ENCODE assay signal across 8 cellular contexts in genomic region chrX:100731441-100732281, GRCh38. TPM values are rescaled to one million over a fixed set of nuclear protein-coding genes. Genes with fewer than 3 reads are reported as not detected.
DNase-seq lines count a peak whose midpoint lies in the region; FAIRE-seq and TF ChIP-seq lines count a peak whose summit lies in the region.

Gene SYTL4 (minus strand): TSS chrX:100732121. CDS start chrX:100702037, 30,084 bp downstream.

- H3K27ac ChIP-seq in liver (ENCODE audit: low read depth in 1 of 2, low read length in 2 of 2) (peak within 1 kb of the TSS; percentile 36 to 70), thyroid gland (peak within 1 kb of the TSS in 2 of 3 donors; percentile 44 to 56)

- peak in 1 of 2 donors; percentile 20 for TF ChIP-seq POLR2A in thyroid gland (IDR thresholded peaks at IDR 0.05)

- H3K36me3 ChIP-seq in liver (ENCODE audit: control insufficient read depth in 4 of 4, insufficient read depth in 3 of 4, low read depth in 1 of 4, low read length in 3 of 4) (no peaks in the 10 kb centered on the region), thyroid gland (no peaks in the 10 kb centered on the region)

- peak within 1 kb of the TSS; percentile 54 for H3K9ac ChIP-seq in liver (ENCODE audit: low read depth in 1 of 2, low read length in 2 of 2)

- intact Hi-C loops in thyroid gland (cut with DNase I), result no loop called here

- H3K27me3 ChIP-seq in liver (ENCODE audit: control insufficient read depth in 4 of 4, insufficient read depth in 4 of 4, low read length in 3 of 4), result no peaks in the 10 kb centered on the region
- H3K27me3 ChIP-seq in thyroid gland, result no peaks in the 10 kb centered on the region

- no peak for TF ChIP-seq RAD21 in liver (IDR thresholded peaks at IDR 0.05)

- H3K4me1 ChIP-seq in liver (ENCODE audit: control insufficient read depth in 4 of 4, insufficient read depth in 4 of 4, low read length in 3 of 4) (peaks cover 0 to 15% (median 8%) of the 10 kb centered on the region in 4 donors), thyroid gland (peaks cover 0 to 8% of the 10 kb centered on the region in 2 donors)

- CTCF ChIA-PET in AG04449 (lab: Yijun Ruan, JAX), result interaction anchor here (5.2 kb wide), 1 partner anchor 37 kb away, joined by 24 read pairs; no protein-coding TSS in a partner anchor

- H3K4me3 ChIP-seq in AG04449 (ENCODE audit: low read depth, low read length), result peak within 1 kb of the TSS; percentile 70
- peak within 1 kb of the TSS; percentile 75 for H3K4me3 ChIP-seq in choroid plexus epithelial cell (ENCODE audit: low read depth, low read length)
- peak within 1 kb of the TSS; percentile 72 to 88 (median 87) for H3K4me3 ChIP-seq in liver (ENCODE audit: low read depth in 1 of 3, low read length in 3 of 3)
- peak within 1 kb of the TSS; percentile 47 to 65 (median 47) for H3K4me3 ChIP-seq in thyroid gland (replicated peaks in 1 of 3)

- DNase-seq in AG04449 (ENCODE audit: low read depth, low spot score) (no peak), HTR-8/SVneo (ENCODE audit: insufficient read length, low spot score) (peak; percentile 3), choroid plexus epithelial cell (ENCODE audit: low read depth) (peak; percentile 12), thyroid gland (peak; percentile 42), globus pallidus (ENCODE audit: low spot score) (no peak)
- DNase-seq in activated naive CD4-positive, alpha-beta T cell treated with Interleukin-2 at 50 U/mL for 16 hours, result no peak
- no peak for DNase-seq in activated CD4-positive, alpha-beta T cell treated with anti-CD3 and anti-CD28 coated beads, Interleukin-2, amount 50 U/mL, for 4 hours

- TF ChIP-seq CTCF in AG04449 (IDR thresholded peaks at IDR 0.05; ENCODE audit: insufficient read depth, low read length, missing control alignments) (no peak), choroid plexus epithelial cell (conservative IDR thresholded peaks at IDR 0.05; ENCODE audit: low read depth, low read length) (no peak), liver (IDR thresholded peaks at IDR 0.05; ENCODE audit: low read depth, low read length, missing input control) (no peak), thyroid gland (IDR thresholded peaks at IDR 0.05) (no peak)

- POLR2A ChIA-PET in AG04449 (lab: Yijun Ruan, JAX), result no interaction called here

- WGBS in liver, result under 1% methylated on average over 60 of the region's 60 CpGs
- 0 to 1% methylated on average over 13 to 14 of the region's 60 CpGs for WGBS in thyroid gland, 2 donors

- H3K9me3 ChIP-seq in liver (ENCODE audit: control insufficient read depth in 4 of 4, low read length in 3 of 4), result no peaks in the 10 kb centered on the region
- H3K9me3 ChIP-seq in thyroid gland, result no peaks in the 10 kb centered on the region

- no peak for FAIRE-seq in HTR-8/SVneo (lab: Jason Lieb, UNC)

TF ChIP-seq in liver, 16 proteins besides CTCF, POLR2A, EP300 and RAD21:
- TF ChIP-seq ATF3 (IDR thresholded peaks at IDR 0.05), result no peak
- TF ChIP-seq HNF4G (IDR thresholded peaks at IDR 0.05), result no peak
- TF ChIP-seq NR2F2 (IDR thresholded peaks at IDR 0.05), result no peak
- TF ChIP-seq ZBTB33 (IDR thresholded peaks at IDR 0.05), result no peak
- no peak for TF ChIP-seq FOXA2 (IDR thresholded peaks at IDR 0.05)
- TF ChIP-seq MAX (IDR thresholded peaks at IDR 0.05), result peak; percentile 40
- TF ChIP-seq HNF4A (conservative IDR thresholded peaks at IDR 0.05), result no peak
- no peak for TF ChIP-seq EGR1 (IDR thresholded peaks at IDR 0.05; ENCODE audit: low read depth in 2 of 2)
- peak in 1 of 2 donors; percentile 16 for TF ChIP-seq RXRA (IDR thresholded peaks at IDR 0.05)
- TF ChIP-seq REST (IDR thresholded peaks at IDR 0.05), result no peak
- no peak for TF ChIP-seq GABPA (IDR thresholded peaks at IDR 0.05 in 1 of 2, conservative IDR thresholded peaks at IDR 0.05 in 1 of 2)
- TF ChIP-seq TAF1 (conservative IDR thresholded peaks at IDR 0.05), result no peak
- no peak for TF ChIP-seq SP1 (IDR thresholded peaks at IDR 0.05)
- TF ChIP-seq YY1 (IDR thresholded peaks at IDR 0.05), result no peak

RNA-seq across cellular contexts. Expression of gene SYTL4, which starts in this region (rescaled TPM):
- total RNA-seq in liver, result 10 to 100 TPM in 1 of 2 donors, 1 to 10 TPM in 1; 5.2 to 26.2 TPM
- polyA plus RNA-seq in liver, result 10 to 100 TPM in 1 of 2 donors, 1 to 10 TPM in 1; 9.5 to 10.9 TPM
- total RNA-seq in thyroid gland, result 10 to 100 TPM; 13.1 to 28.2 (median 23.2) TPM

Comparison
In these comparisons a context has a peak if more than half of its experiments do, and no peak if none do; other contexts are left out.
1. DNase-seq: peak in HTR-8/SVneo (single experiment), choroid plexus epithelial cell (single experiment) and thyroid gland (2 of 2); none in AG04449 (single experiment), globus pallidus (single experiment), activated naive CD4-positive, alpha-beta T cell treated with Interleukin-2 at 50 U/mL for 16 hours (single experiment) and activated CD4-positive, alpha-beta T cell treated with anti-CD3 and anti-CD28 coated beads, Interleukin-2, amount 50 U/mL, for 4 hours (0 of 2).
2. Peak in every context shown above with its lines, with median percentiles within 50 percentile points of each other: H3K4me3 ChIP-seq.